In genomic region chr12:98291828-98292227, GRCh38 we compare ENCODE assay signal across 26 cellular contexts.
DNase-seq lines count a peak whose midpoint lies in the region; ATAC-seq, FAIRE-seq and TF ChIP-seq lines count a peak whose summit lies in the region.
"Had no signal": no experiment of that assay in that cellular context is flagged by ENCODE, and none has a peak within 500 bp of the region (broad histone marks: within the 10 kb centered on the region; RNA-seq: fewer than 3 reads in every experiment).

No MANE protein-coding gene starts in this region.

- no peak overlapping the region for H3K23ac ChIP-seq in mesendoderm (ENCODE audit: low read length)

- FAIRE-seq in A549 (lab: Jason Lieb, UNC), result no peak
- FAIRE-seq: D721Med, GM18507 had no signal

- H2BK5ac ChIP-seq in mesendoderm (ENCODE audit: low read length), result peak overlapping the region; percentile 21

- H3K9ac ChIP-seq in mesendoderm (ENCODE audit: low read length), result no peak overlapping the region
- H3K9ac ChIP-seq: BLaER1, GM23248, KMS-11 had no signal

- no peak overlapping the region for H2BK15ac ChIP-seq in mesendoderm (replicated peaks; ENCODE audit: low read depth)

- TF ChIP-seq CTCF in A549 (IDR thresholded peaks at IDR 0.05) (no peak), epithelial cell of esophagus (IDR thresholded peaks at IDR 0.05; ENCODE audit: insufficient read depth, low read depth, low read length, missing control alignments) (no peak)

- no peaks in the 10 kb centered on the region for H3K79me1 ChIP-seq in mesendoderm (ENCODE audit: low read length)

- H2BK120ac ChIP-seq in mesendoderm (ENCODE audit: low read depth, low read length), result no peak overlapping the region

- H4K8ac ChIP-seq in mesendoderm (ENCODE audit: low read depth, low read length), result no peak overlapping the region

- POLR2A ChIA-PET in A549 (lab: Yijun Ruan, JAX), result no interaction called here

- H2AK5ac ChIP-seq in mesendoderm (ENCODE audit: low read length), result no peak overlapping the region

- ATAC-seq in A549 (peak; percentile 32 to 34; a peak in 1 of 6 replicates), GM21717 (IDR thresholded peaks at IDR 0.05; ENCODE audit: unreplicated experiment) (no peak), HG03432 (IDR thresholded peaks at IDR 0.05; ENCODE audit: unreplicated experiment) (no peak)

- H3K4me2 ChIP-seq in A549 (no peak overlapping the region), mesendoderm (ENCODE audit: low read length) (no peak overlapping the region)
- H3K4me2 ChIP-seq: BLaER1, KMS-11, PC-9 had no signal

- no peaks in the 10 kb centered on the region for H3K36me3 ChIP-seq in mesendoderm (ENCODE audit: control insufficient read depth, insufficient read depth, low read length)
- H3K36me3 ChIP-seq: BLaER1, SJSA1 had no signal

- WGBS in A549 (ENCODE audit: missing lambda C conversion rate), result 13% methylated on average over 4 of the region's 4 CpGs
- no CpG with 5 or more reads among the region's 4 CpGs for WGBS in mesendoderm (ENCODE audit: extremely low coverage, insufficient coverage, low lambda C conversion rate)

- no peak overlapping the region for H4K5ac ChIP-seq in mesendoderm (ENCODE audit: low read length)

- H3K4me1 ChIP-seq in A549 (no peaks in the 10 kb centered on the region), mesendoderm (ENCODE audit: control insufficient read depth, low read depth, low read length) (peaks cover 13% of the 10 kb centered on the region)
- H3K4me1 ChIP-seq: BLaER1, SJSA1 had no signal

- no peak for DNase-seq in A549 (ENCODE audit: low read depth in 1 of 2, low spot score in 1 of 2)
- peak; percentile 85 for DNase-seq in NCI-H146 (lab: John Stamatoyannopoulos, UW)
- DNase-seq in epithelial cell of esophagus (ENCODE audit: low read depth), result peak; percentile 1
- peak; percentile 98 for DNase-seq in mesendoderm
- DNase-seq in NCI-H446 treated with DMSO at 0.1 percent for 48 hours (lab: John Stamatoyannopoulos, UW), result no peak
- no peak for DNase-seq in T-helper 2 cell
- DNase-seq: 8988T; CD4-positive, CD25-positive, alpha-beta regulatory T cell; GM23248; HCEC 1CT; MM.1S; NCI-H1694 treated with DMSO at 0.1 percent for 48 hours; NCI-H2081; NCI-H524 treated with DMSO at 0.1 percent for 48 hours; NCI-H82; PC-9; Right ventricle myocardium superior; RPMI8226 had no signal

- H3K9me3 ChIP-seq in A549, result no peaks in the 10 kb centered on the region
- H3K9me3 ChIP-seq: BLaER1, SJSA1 had no signal

- H3K56ac ChIP-seq in mesendoderm (ENCODE audit: low read length), result no peak overlapping the region

- TF ChIP-seq EP300 in A549 (IDR thresholded peaks at IDR 0.05), result no peak

- H3K4me3 ChIP-seq in A549 (no peak overlapping the region), epithelial cell of esophagus (ENCODE audit: low read length) (no peak overlapping the region), mesendoderm (ENCODE audit: low read length) (no peak overlapping the region)
- H3K4me3 ChIP-seq: BLaER1, GM23248, PC-9, SJSA1 had no signal

- H3K18ac ChIP-seq in mesendoderm (ENCODE audit: low read length), result peak overlapping the region; percentile 39

- no peaks in the 10 kb centered on the region for H3K27me3 ChIP-seq in mesendoderm (ENCODE audit: insufficient read depth, low read length, poor library complexity)
- H3K27me3 ChIP-seq: BLaER1 had no signal

- H3K27ac ChIP-seq in A549 (no peak overlapping the region), mesendoderm (ENCODE audit: low read depth, low read length) (peak overlapping the region; percentile 40)
- H3K27ac ChIP-seq: BLaER1, GM23248, HL-60, KMS-11, PC-9, SJSA1 had no signal

- TF ChIP-seq POLR2A in A549 (IDR thresholded peaks at IDR 0.05; ENCODE audit: low read length), result no peak

- no peak overlapping the region for H3K4ac ChIP-seq in mesendoderm (ENCODE audit: low read depth, low read length)

- TF ChIP-seq RAD21 in A549 (conservative IDR thresholded peaks at IDR 0.05 in 1 of 2, IDR thresholded peaks at IDR 0.05 in 1 of 2), result no peak

- H3K79me2 ChIP-seq in mesendoderm (ENCODE audit: control insufficient read depth, insufficient read depth, low read length), result no peaks in the 10 kb centered on the region

- CTCF ChIA-PET in A549 (lab: Yijun Ruan, JAX), result no interaction called here

TF ChIP-seq in A549, 52 proteins besides CTCF, POLR2A, EP300 and RAD21:
- no peak for TF ChIP-seq ZFP36 (IDR thresholded peaks at IDR 0.05; ENCODE audit: borderline replicate concordance, partially characterized antibody)
- no peak for TF ChIP-seq HOXA7 (CRISPR knock-in tag; IDR thresholded peaks at IDR 0.05)
- TF ChIP-seq FOXS1 (CRISPR knock-in tag; IDR thresholded peaks at IDR 0.05), result no peak
- TF ChIP-seq HEYL (CRISPR knock-in tag; IDR thresholded peaks at IDR 0.05), result no peak
- no peak for TF ChIP-seq CBX8 (IDR thresholded peaks at IDR 0.05)

Comparison
In these comparisons a context has a peak if more than half of its experiments do, and no peak if none do; other contexts are left out.
1. ATAC-seq: peak in A549 (2 of 2); none in GM21717 (single experiment) and HG03432 (single experiment).
2. DNase-seq: peak in NCI-H146 (single experiment), epithelial cell of esophagus (single experiment) and mesendoderm (single experiment); none in A549 (0 of 2), NCI-H446 treated with DMSO at 0.1 percent for 48 hours (single experiment) and T-helper 2 cell (0 of 5).